In genomic region chr2:42045956-42046748, GRCh38 we compare ENCODE assay signal across 9 cellular contexts. TPM values are rescaled to one million over a fixed set of nuclear protein-coding genes. Genes with fewer than 3 reads are reported as not detected.
DNase-seq lines count a peak whose midpoint lies in the region; ATAC-seq and TF ChIP-seq lines count a peak whose summit lies in the region.
"Had no signal": no experiment of that assay in that cellular context is flagged by ENCODE, and none has a peak within 500 bp of the region (broad histone marks: within the 10 kb centered on the region; RNA-seq: fewer than 3 reads in every experiment).

No MANE protein-coding gene starts in this region.

- no peaks in the 10 kb centered on the region for H4K20me1 ChIP-seq in H9 (ENCODE audit: control insufficient read depth, insufficient read depth, insufficient read length)

- peaks cover 0 to 2% (median 0%) of the 10 kb centered on the region in 3 donors for H3K36me3 ChIP-seq in skeletal muscle tissue (ENCODE audit: control insufficient read depth in 3 of 3, insufficient read depth in 3 of 3, low read length in 3 of 3)

- whole genome bisulfite sequencing in H9 (ENCODE audit: extremely low coverage, insufficient read length, low lambda C conversion rate), result no CpG with 5 or more reads among the region's 10 CpGs

- ATAC-seq in foreskin keratinocyte (no peak), GM21381 (IDR thresholded peaks at IDR 0.05; ENCODE audit: unreplicated experiment) (no peak)

- H3K4me3 Mint-ChIP-seq in H9 (peak overlapping the region; percentile 78 to 94), glutamatergic neuron (ENCODE audit: unreplicated experiment) (peak overlapping the region; percentile 93)

- H3K56ac ChIP-seq in H9 (ENCODE audit: insufficient read length, low read depth, low read length), result no peak overlapping the region

- no peak overlapping the region for H2AFZ ChIP-seq in H9 (ENCODE audit: low read length)

- H3K4ac ChIP-seq in H9 (ENCODE audit: low read depth, low read length), result no peak overlapping the region

- peaks cover 3% of the 10 kb centered on the region; the same call in 1 of the 2 replicates for H3K4me1 ChIP-seq in H9 (ENCODE audit: insufficient read depth, low read length)
- H3K4me1 ChIP-seq in skeletal muscle tissue (ENCODE audit: control insufficient read depth in 3 of 3, insufficient read depth in 3 of 3, low read length in 3 of 3), result peaks cover 23 to 28% (median 23%) of the 10 kb centered on the region in 3 donors
- no peaks in the 10 kb centered on the region for H3K4me1 ChIP-seq in foreskin keratinocyte

- H3K4me3 ChIP-seq in skeletal muscle tissue (ENCODE audit: low read length in 3 of 3), result peak overlapping the region in 1 of 3 donors; percentile 30

- H3K27ac Mint-ChIP-seq in H9, result peak overlapping the region; percentile 89 to 100 (median 99)
- H3K27ac Mint-ChIP-seq in glutamatergic neuron (ENCODE audit: unreplicated experiment), result peak overlapping the region; percentile 100

- no peak overlapping the region for H2BK120ac ChIP-seq in H9 (ENCODE audit: low read depth, low read length, poor library complexity, severe bottlenecking)

- H2BK5ac ChIP-seq in H9 (ENCODE audit: insufficient read length, low read length), result no peak overlapping the region

- H3K9me3 ChIP-seq in H9 (ENCODE audit: control insufficient read depth, low read depth, low read length) (no peaks in the 10 kb centered on the region), skeletal muscle tissue (ENCODE audit: control insufficient read depth in 3 of 3, low read length in 3 of 3) (no peaks in the 10 kb centered on the region)

- no peak overlapping the region for H3T11ph ChIP-seq in H9 (ENCODE audit: low read length)

- H3K79me1 ChIP-seq in H9 (ENCODE audit: insufficient read depth, low read depth, low read length, poor library complexity, severe bottlenecking), result no peaks in the 10 kb centered on the region

- H3K27me3 ChIP-seq in H9 (ENCODE audit: insufficient read depth, low read length), result peaks cover 11% of the 10 kb centered on the region; the same call in 1 of the 2 replicates
- H3K27me3 ChIP-seq in skeletal muscle tissue (ENCODE audit: control insufficient read depth in 3 of 3, insufficient read depth in 3 of 3, low read length in 3 of 3), result no peaks in the 10 kb centered on the region
- H3K27me3 ChIP-seq in foreskin keratinocyte, result peaks cover 70% of the 10 kb centered on the region

- H2BK20ac ChIP-seq in H9 (ENCODE audit: low read depth, low read length, poor library complexity, severe bottlenecking), result no peak overlapping the region

- H2BK15ac ChIP-seq in H9 (ENCODE audit: low read depth, low read length), result no peak overlapping the region

- peak overlapping the region; percentile 46 for H3K4me2 ChIP-seq in H9 (ENCODE audit: insufficient read depth, insufficient read length, low read length)

- H3K18ac ChIP-seq in H9 (ENCODE audit: insufficient read length, low read depth, low read length), result no peak overlapping the region

- no peak for TF ChIP-seq CTCF in H9 (conservative IDR thresholded peaks at IDR 0.05)
- TF ChIP-seq CTCF in glutamatergic neuron (IDR thresholded peaks at IDR 0.05; ENCODE audit: partially characterized antibody, unreplicated experiment), result no peak
- no peak for TF ChIP-seq CTCF in foreskin keratinocyte (conservative IDR thresholded peaks at IDR 0.05)

- no peak overlapping the region for H2AK5ac ChIP-seq in H9 (ENCODE audit: insufficient read length, low read length)

- no peaks in the 10 kb centered on the region for H3K79me2 ChIP-seq in H9 (ENCODE audit: insufficient read depth, low read length)

- H3K9me3 Mint-ChIP-seq in H9 (no peaks in the 10 kb centered on the region; a peak in 1 of 5 replicates), glutamatergic neuron (ENCODE audit: unreplicated experiment) (peaks cover 45% of the 10 kb centered on the region)

- H3K27ac ChIP-seq in H9 (ENCODE audit: insufficient read length, low read depth, low read length) (no peak overlapping the region), skeletal muscle tissue (ENCODE audit: low read depth, low read length) (peak overlapping the region; percentile 9), foreskin keratinocyte (no peak overlapping the region)

- no peak overlapping the region for H3K9ac ChIP-seq in H9 (ENCODE audit: extremely low read depth, insufficient read length, low read length)
- peak overlapping the region in 1 of 3 donors; percentile 16 for H3K9ac ChIP-seq in skeletal muscle tissue (ENCODE audit: low read depth in 1 of 3, low read length in 3 of 3)

- no peak overlapping the region for H4K5ac ChIP-seq in H9 (ENCODE audit: insufficient read length, low read depth, low read length)

- no peak overlapping the region for H2BK12ac ChIP-seq in H9 (ENCODE audit: insufficient read length, low read depth, low read length)

- no peak overlapping the region for H4K8ac ChIP-seq in H9 (replicated peaks; ENCODE audit: insufficient read length, low read depth, low read length)

- no peak overlapping the region for H4K91ac ChIP-seq in H9 (ENCODE audit: insufficient read length, low read depth, low read length)

- H3K27me3 Mint-ChIP-seq in H9 (ENCODE audit: low read depth) (peaks cover 27% of the 10 kb centered on the region), glutamatergic neuron (ENCODE audit: unreplicated experiment) (peaks cover 43% of the 10 kb centered on the region)

- no peak overlapping the region for H3K23ac ChIP-seq in H9 (ENCODE audit: insufficient read length, low read depth, low read length)

- H3K23me2 ChIP-seq in H9 (ENCODE audit: insufficient read length, low read depth, low read length, poor library complexity, severe bottlenecking), result peaks cover 11% of the 10 kb centered on the region

- DNase-seq in H9 (no peak), NCI-H774 (lab: John Stamatoyannopoulos, UW) (peak; percentile 49), glutamatergic neuron (peak; percentile 54), NOMO-1 treated with DMSO at 0.1 percent for 48 hours (lab: John Stamatoyannopoulos, UW; ENCODE audit: unreplicated experiment) (no peak), AG20443 (ENCODE audit: low spot score) (no peak), foreskin keratinocyte (no peak)
- DNase-seq: RPMI8226 had no signal

- H3K4me1 Mint-ChIP-seq in H9, result peaks cover 64 to 65% of the 10 kb centered on the region in 2 experiments
- H3K4me1 Mint-ChIP-seq in glutamatergic neuron (ENCODE audit: low read depth, unreplicated experiment), result peaks cover 41% of the 10 kb centered on the region

- no peak overlapping the region for H3K14ac ChIP-seq in H9 (ENCODE audit: insufficient read depth, low read length)

- peaks cover 0 to 23% (median 14%) of the 10 kb centered on the region in 3 experiments; a peak in 4 of 7 replicates for H3K36me3 Mint-ChIP-seq in H9 (ENCODE audit: insufficient read depth in 1 of 3, low read depth in 3 of 3)
- H3K36me3 Mint-ChIP-seq in glutamatergic neuron (ENCODE audit: unreplicated experiment), result peaks cover 5% of the 10 kb centered on the region

RNA-seq across cellular contexts. Expression of gene PKDCC, which starts 1.7 kb away (rescaled TPM):
- 134 and 135 TPM in 2 replicates for total RNA-seq in H9 (2021)
- total RNA-seq in glutamatergic neuron (ENCODE audit: unreplicated experiment), result 959 TPM
- 89.2 TPM for total RNA-seq in skeletal muscle tissue
- not detected in 2 replicates for total RNA-seq in foreskin keratinocyte
- 0.07 TPM in 1 of 2 replicates, not detected in the other for polyA plus RNA-seq in foreskin keratinocyte

Comparison
In these comparisons a context has a peak if more than half of its experiments do, and no peak if none do; other contexts are left out.
1. DNase-seq: peak in NCI-H774 (single experiment) and glutamatergic neuron (single experiment); none in H9 (single experiment), NOMO-1 treated with DMSO at 0.1 percent for 48 hours (single experiment), AG20443 (single experiment) and foreskin keratinocyte (0 of 2).
2. RNA of gene PKDCC, which starts 1.7 kb away (total RNA-seq): 959 TPM in glutamatergic neuron (single experiment), 134 to 135 TPM in H9 and 89.2 TPM in skeletal muscle tissue (single experiment); not detected in foreskin keratinocyte; every median in the first group is over 10 times any median in the second.